In genomic region chr3:8733332-8734094, GRCh38 we compare ENCODE assay signal across 27 cellular contexts. TPM values are rescaled to one million over a fixed set of nuclear protein-coding genes. Genes with fewer than 3 reads are reported as not detected.
DNase-seq lines count a peak whose midpoint lies in the region; ATAC-seq, FAIRE-seq and TF ChIP-seq lines count a peak whose summit lies in the region.
"Had no signal": no experiment of that assay in that cellular context is flagged by ENCODE, and none has a peak within 500 bp of the region (broad histone marks: within the 10 kb centered on the region; RNA-seq: fewer than 3 reads in every experiment).

Gene CAV3 (plus strand): TSS chr3:8733802. CDS start chr3:8733877, 75 bp downstream.

- CTCF ChIA-PET in HCT116 (lab: Charles Lee): interaction anchor here (1.5 kb wide), 1 partner anchor 20 kb away, joined by 9 read pairs; no protein-coding TSS in a partner anchor

- H3K27me3 Mint-ChIP-seq in astrocyte (ENCODE audit: low read depth, unreplicated experiment): peaks cover 10% of the 10 kb centered on the region

- H3K27me3 ChIP-seq in HCT116 (ENCODE audit: insufficient read depth, low read length) (no peaks in the 10 kb centered on the region), astrocyte (ENCODE audit: insufficient read depth, low read length) (no peaks in the 10 kb centered on the region), small intestine (ENCODE audit: control insufficient read depth in 2 of 2, insufficient read depth in 2 of 2, low read length in 2 of 2) (no peaks in the 10 kb centered on the region)
- H3K27me3 ChIP-seq: adrenal gland, breast epithelium, foreskin keratinocyte, tibial nerve had no signal

- BruUV-seq in HCT116 (replicated peaks; lab: Mats Ljungman, UMichigan): no TSS peak

- RAD21 ChIA-PET in HCT116 (lab: Charles Lee; ENCODE audit: low non-redundant PET in 1 of 2, low total read pairs in 2 of 2, uncharacterized antibody in 2 of 2, unreplicated experiment in 2 of 2): no interaction called here

- ATAC-seq in HCT116: no peak
- peak; percentile 90 for ATAC-seq in left ventricle myocardium superior
- ATAC-seq: foreskin keratinocyte had no signal

- H3K9me3 Mint-ChIP-seq in astrocyte (ENCODE audit: unreplicated experiment): peaks cover 6% of the 10 kb centered on the region
- H3K9me3 Mint-ChIP-seq: activated T-helper 2 cell treated with anti-CD3 and anti-CD28 coated beads, Interferon-gamma antibody, Interleukin-2, Interleukin-4, amounts not matched to agents 10 μg/mL and 5 μg/mL and 100 μg/mL, durations not matched to agents 14 hours and 24 hours and 36 hours; stimulated activated naive CD8-positive, alpha-beta T cell treated with anti-CD3 and anti-CD28 coated beads, Interleukin-15, Interleukin-2, amounts not matched to agents 100 ng/mL and 50 ng/mL, for 24 hours had no signal

- H3K36me3 ChIP-seq in HCT116 (ENCODE audit: control insufficient read depth in 1 of 2, insufficient read depth in 2 of 2, low read length in 2 of 2) (no peaks in the 10 kb centered on the region), astrocyte (ENCODE audit: insufficient read depth, low read length) (no peaks in the 10 kb centered on the region), small intestine (ENCODE audit: control insufficient read depth in 2 of 2, insufficient read depth in 2 of 2, low read length in 2 of 2) (no peaks in the 10 kb centered on the region)
- H3K36me3 ChIP-seq: adrenal gland, breast epithelium, tibial nerve had no signal

- H3K9me2 ChIP-seq in HCT116 (ENCODE audit: insufficient read depth): no peaks in the 10 kb centered on the region

- H2AFZ ChIP-seq in HCT116 (ENCODE audit: low read depth, low read length, poor library complexity, severe bottlenecking) (no peak within 1 kb of the TSS), astrocyte (ENCODE audit: low read depth, low read length) (no peak within 1 kb of the TSS)
- H2AFZ ChIP-seq: parathyroid adenoma had no signal

- H3K27ac ChIP-seq in HCT116 (ENCODE audit: low read depth, low read length) (no peak within 1 kb of the TSS), astrocyte (ENCODE audit: low read depth, low read length) (no peak within 1 kb of the TSS), small intestine (ENCODE audit: low read depth in 1 of 2, low read length in 1 of 2) (no peak within 1 kb of the TSS)
- H3K27ac ChIP-seq: adrenal gland, breast epithelium, epithelial cell of prostate, foreskin keratinocyte, parathyroid adenoma, tibial nerve had no signal

- H3K4me3 ChIP-seq in HCT116 (replicated peaks in 1 of 2; ENCODE audit: low read depth in 1 of 2, low read length in 2 of 2) (no peak within 1 kb of the TSS), astrocyte (ENCODE audit: insufficient read depth, low read depth, low read length) (no peak within 1 kb of the TSS), skeletal muscle cell (ENCODE audit: low read depth, low read length) (peak within 1 kb of the TSS; percentile 33), small intestine (ENCODE audit: low read depth in 1 of 2, low read length in 2 of 2) (no peak within 1 kb of the TSS)
- H3K4me3 ChIP-seq: adrenal gland, breast epithelium, smooth muscle cell, tibial nerve had no signal

- no peak for TF ChIP-seq POLR2A in HCT116 (IDR thresholded peaks at IDR 0.05; ENCODE audit: borderline replicate concordance, extremely low read depth, insufficient read depth, insufficient read length)

- H3K79me2 ChIP-seq in HCT116 (ENCODE audit: insufficient read depth, low read length) (no peaks in the 10 kb centered on the region), astrocyte (ENCODE audit: insufficient read depth, low read length) (no peaks in the 10 kb centered on the region)
- H3K79me2 ChIP-seq: parathyroid adenoma had no signal

- H4K20me1 ChIP-seq in HCT116 (ENCODE audit: insufficient read depth): no peaks in the 10 kb centered on the region
- no peaks in the 10 kb centered on the region for H4K20me1 ChIP-seq in astrocyte (ENCODE audit: insufficient read depth, low read length)

- TF ChIP-seq CTCF in HCT116 (IDR thresholded peaks at IDR 0.05 in 2 of 3, conservative IDR thresholded peaks at IDR 0.05 in 1 of 3; ENCODE audit: borderline replicate concordance in 1 of 3, insufficient read depth in 1 of 3, low read depth in 2 of 3, low read length in 2 of 3) (no peak), astrocyte (IDR thresholded peaks at IDR 0.05; ENCODE audit: insufficient read depth, low read depth, low read length) (no peak)

- H3K9ac ChIP-seq in HCT116 (ENCODE audit: low read length) (no peak within 1 kb of the TSS), astrocyte (ENCODE audit: low read length) (no peak within 1 kb of the TSS)
- H3K9ac ChIP-seq: parathyroid adenoma had no signal

- H3K27ac Mint-ChIP-seq in astrocyte (ENCODE audit: unreplicated experiment): peak within 1 kb of the TSS; percentile 53
- H3K27ac Mint-ChIP-seq: activated T-helper 2 cell treated with anti-CD3 and anti-CD28 coated beads, Interferon-gamma antibody, Interleukin-2, Interleukin-4, amounts not matched to agents 10 μg/mL and 5 μg/mL and 100 μg/mL, durations not matched to agents 14 hours and 24 hours and 36 hours; naive B cell; stimulated activated naive CD8-positive, alpha-beta T cell treated with anti-CD3 and anti-CD28 coated beads, Interleukin-15, Interleukin-2, amounts not matched to agents 100 ng/mL and 50 ng/mL, for 24 hours had no signal

- H3K4me1 ChIP-seq in HCT116 (ENCODE audit: control insufficient read depth in 1 of 2, insufficient read depth in 2 of 2, low read length in 2 of 2) (peaks cover 7 to 45% of the 10 kb centered on the region in 2 experiments), astrocyte (ENCODE audit: insufficient read depth, low read length) (no peaks in the 10 kb centered on the region), small intestine (ENCODE audit: control insufficient read depth in 2 of 2, insufficient read depth in 1 of 2, low read depth in 1 of 2, low read length in 1 of 2) (no peaks in the 10 kb centered on the region)
- H3K4me1 ChIP-seq: adrenal gland, breast epithelium, foreskin keratinocyte, parathyroid adenoma, tibial nerve had no signal

- intact Hi-C loops in HCT116 (cut with micrococcal nuclease) (no loop called here), left ventricle myocardium superior (cut with micrococcal nuclease) (no loop called here)

- FAIRE-seq in astrocyte (lab: Jason Lieb, UNC) (no peak), small intestine (lab: Jason Lieb, UNC) (no peak)

- no peak within 1 kb of the TSS for H3K4me3 Mint-ChIP-seq in astrocyte (ENCODE audit: unreplicated experiment)
- H3K4me3 Mint-ChIP-seq: naive B cell; stimulated activated naive CD8-positive, alpha-beta T cell treated with anti-CD3 and anti-CD28 coated beads, Interleukin-15, Interleukin-2, amounts not matched to agents 100 ng/mL and 50 ng/mL, for 24 hours had no signal

- POLR2A ChIA-PET in HCT116 (lab: Charles Lee): interaction anchor here (1.1 kb wide), 1 partner anchor 20 kb away, joined by 3 read pairs; no protein-coding TSS in a partner anchor

- no peaks in the 10 kb centered on the region for H3K9me3 ChIP-seq in HCT116 (ENCODE audit: control insufficient read depth in 1 of 2, insufficient read depth in 1 of 2, low read depth in 1 of 2, low read length in 2 of 2)
- no peaks in the 10 kb centered on the region for H3K9me3 ChIP-seq in astrocyte (ENCODE audit: insufficient read depth, low read depth, low read length)
- H3K9me3 ChIP-seq in small intestine (ENCODE audit: control insufficient read depth, low read depth): no peaks in the 10 kb centered on the region
- H3K9me3 ChIP-seq: adrenal gland, breast epithelium, tibial nerve had no signal

- WGBS in small intestine, 3 donors: 73 to 80% (median 76%) methylated on average over 20 to 23 of the region's 23 CpGs

- no peak for TF ChIP-seq RAD21 in HCT116 (IDR thresholded peaks at IDR 0.05; ENCODE audit: low read depth)

- peaks cover 2% of the 10 kb centered on the region for H3K36me3 Mint-ChIP-seq in astrocyte (ENCODE audit: low read depth, unreplicated experiment)
- H3K36me3 Mint-ChIP-seq: naive B cell had no signal

- H3K4me1 Mint-ChIP-seq in astrocyte (ENCODE audit: low read depth, unreplicated experiment): peaks cover 2% of the 10 kb centered on the region
- H3K4me1 Mint-ChIP-seq: naive B cell had no signal

- H3K4me2 ChIP-seq in HCT116 (ENCODE audit: low read length): peak within 1 kb of the TSS; percentile 31
- H3K4me2 ChIP-seq in astrocyte (ENCODE audit: low read length): no peak within 1 kb of the TSS
- H3K4me2 ChIP-seq: smooth muscle cell had no signal

- no peak for DNase-seq in HCT116 (ENCODE audit: low read depth, low spot score)
- DNase-seq in astrocyte (ENCODE audit: low read depth): no peak
- peak; percentile 71 for DNase-seq in left ventricle myocardium superior
- DNase-seq in skeletal muscle cell (ENCODE audit: low read depth): no peak
- DNase-seq in stimulated activated CD4-positive, alpha-beta T cell treated with anti-CD3 and anti-CD28 coated beads, Interleukin-1b, Interleukin-23, amount 100 ng/mL, for 48 hours: no peak
- no peak for DNase-seq in small intestine
- DNase-seq in OCI-M2 (lab: John Stamatoyannopoulos, UW; ENCODE audit: unreplicated experiment): no peak
- DNase-seq: activated CD4-positive, alpha-beta T cell treated with anti-CD3 and anti-CD28 coated beads for 4 hours; EL; foreskin keratinocyte; islet precursor cell; Kasumi-1; naive B cell; NCI-H1105; NCI-H2081 treated with DMSO at 0.1 percent for 48 hours; NCI-H510A; stimulated activated CD4-positive, alpha-beta T cell treated with anti-CD3 and anti-CD28 coated beads, Interleukin-4, amount 100 ng/mL, for 1 hour; T-helper 1 cell had no signal

RNA-seq across cellular contexts. Expression of gene CAV3, which starts in this region (rescaled TPM):
- not detected for total RNA-seq in HCT116 (2021; ENCODE audit: unreplicated experiment)
- polyA plus RNA-seq in HCT116 (2012): not detected in 2 replicates
- total RNA-seq in astrocyte: not detected in 2 replicates
- total RNA-seq in left ventricle myocardium superior: 28.2 TPM
- under 1 TPM in 1 of 3 donors, not detected in 2; 0.16 TPM for polyA plus RNA-seq in small intestine
- total RNA-seq: activated T-helper 2 cell treated with anti-CD3 and anti-CD28 coated beads, Interferon-gamma antibody, Interleukin-2, Interleukin-4, amounts not matched to agents 10 μg/mL and 5 μg/mL and 100 μg/mL, durations not matched to agents 14 hours and 24 hours and 36 hours; adrenal gland; breast epithelium; foreskin keratinocyte; lung microvascular endothelial cell; smooth muscle cell had no signal
- polyA plus RNA-seq: adrenal gland, foreskin keratinocyte, smooth muscle cell had no signal

Comparison
In these comparisons a context has a peak if more than half of its experiments do, and no peak if none do; other contexts are left out.
1. RNA of gene CAV3 (total RNA-seq): 28.2 TPM in left ventricle myocardium superior (single experiment); not detected in HCT116 (single experiment) and not detected in astrocyte; every median in the first group is over 10 times any median in the second.